Comparison of ENCODE assay signal across 1 cellular context in the genomic region with DNA sequence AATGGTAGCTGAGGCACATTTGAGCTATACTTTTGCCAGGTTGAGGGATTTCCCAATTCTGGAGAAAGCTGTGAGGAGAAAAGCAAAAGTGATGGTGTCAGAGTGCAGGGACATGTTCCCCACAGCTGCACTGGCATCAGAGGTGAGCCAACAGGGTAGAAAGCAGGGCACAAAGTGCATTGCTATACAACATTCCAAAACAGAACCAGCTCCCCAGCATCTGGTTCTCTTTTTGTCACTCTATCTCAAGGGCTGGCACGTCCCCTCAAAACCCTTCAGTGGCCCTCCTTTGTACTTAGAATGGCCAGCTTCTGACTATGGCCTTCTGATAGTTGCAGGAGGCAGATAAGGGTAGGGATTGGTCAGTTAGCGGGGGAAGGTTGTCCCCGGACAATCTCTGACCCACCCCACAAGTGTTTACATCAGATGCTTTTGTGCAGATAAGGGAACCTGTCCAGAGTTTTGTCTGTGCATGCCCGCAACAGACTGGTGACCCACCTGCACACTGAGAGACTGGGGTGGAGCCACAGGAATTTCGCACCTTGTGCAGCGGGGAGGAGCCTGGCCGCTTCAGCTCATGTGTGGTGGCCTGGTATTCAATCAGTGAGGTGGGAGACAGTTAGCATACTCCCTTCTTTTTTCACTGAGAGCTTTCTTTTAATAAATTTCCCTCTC.
A peak's percentile ranks its signal among the peaks of the same experiment; 100 is the strongest.
TF ChIP-seq lines count a peak whose summit lies in the region.

No MANE protein-coding gene starts in this region.

TF ChIP-seq in HepG2, 621 proteins besides CTCF, POLR2A, EP300 and RAD21 (continued from another document and continues in another):
- no peak; the same call in 1 of the 2 replicates for TF ChIP-seq MED13 (CRISPR knock-in tag; IDR thresholded peaks at IDR 0.05)
- TF ChIP-seq TCF7L2 (IDR thresholded peaks at IDR 0.05; ENCODE audit: low read depth, low read length): no peak
- TF ChIP-seq ZNF782 (CRISPR knock-in tag; IDR thresholded peaks at IDR 0.05; ENCODE audit: borderline replicate concordance): no peak
- TF ChIP-seq, protein P1, sequence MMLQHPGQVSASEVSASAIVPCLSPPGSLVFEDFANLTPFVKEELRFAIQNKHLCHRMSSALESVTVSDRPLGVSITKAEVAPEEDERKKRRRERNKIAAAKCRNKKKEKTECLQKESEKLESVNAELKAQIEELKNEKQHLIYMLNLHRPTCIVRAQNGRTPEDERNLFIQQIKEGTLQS (CRISPR knock-in tag; IDR thresholded peaks at IDR 0.05): no peak
- TF ChIP-seq HMG20A (CRISPR knock-in tag; IDR thresholded peaks at IDR 0.05; ENCODE audit: borderline replicate concordance): 0 out of 2 replicates have a peak, but pooled peaks have one; percentile 14
- TF ChIP-seq, protein P2, sequence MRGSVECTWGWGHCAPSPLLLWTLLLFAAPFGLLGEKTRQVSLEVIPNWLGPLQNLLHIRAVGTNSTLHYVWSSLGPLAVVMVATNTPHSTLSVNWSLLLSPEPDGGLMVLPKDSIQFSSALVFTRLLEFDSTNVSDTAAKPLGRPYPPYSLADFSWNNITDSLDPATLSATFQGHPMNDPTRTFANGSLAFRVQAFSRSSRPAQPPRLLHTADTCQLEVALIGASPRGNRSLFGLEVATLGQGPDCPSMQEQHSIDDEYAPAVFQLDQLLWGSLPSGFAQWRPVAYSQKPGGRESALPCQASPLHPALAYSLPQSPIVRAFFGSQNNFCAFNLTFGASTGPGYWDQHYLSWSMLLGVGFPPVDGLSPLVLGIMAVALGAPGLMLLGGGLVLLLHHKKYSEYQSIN (CRISPR knock-in tag; IDR thresholded peaks at IDR 0.05; ENCODE audit: borderline replicate concordance): no peak
- no peak for TF ChIP-seq ETV5 (CRISPR knock-in tag; IDR thresholded peaks at IDR 0.05; ENCODE audit: borderline replicate concordance)
- TF ChIP-seq MLLT10 (CRISPR knock-in tag; IDR thresholded peaks at IDR 0.05): no peak
- TF ChIP-seq KDM1A (CRISPR knock-in tag; IDR thresholded peaks at IDR 0.05): no peak
- no peak for TF ChIP-seq ARHGAP35 (CRISPR knock-in tag; IDR thresholded peaks at IDR 0.05; ENCODE audit: borderline replicate concordance)
- no peak for TF ChIP-seq TCF12 (IDR thresholded peaks at IDR 0.05)
- TF ChIP-seq TCF12 (CRISPR knock-in tag; IDR thresholded peaks at IDR 0.05): no peak
- TF ChIP-seq SOX13 (IDR thresholded peaks at IDR 0.05): no peak
- TF ChIP-seq SOX13 (CRISPR knock-in tag; conservative IDR thresholded peaks at IDR 0.05 in 1 of 2, IDR thresholded peaks at IDR 0.05 in 1 of 2): peak in 1 of 2 experiments; percentile 76; a peak in 2 of 4 replicates
- 0 out of 2 replicates have a peak, but pooled peaks have one; percentile 34 for TF ChIP-seq CEBPG (CRISPR knock-in tag; IDR thresholded peaks at IDR 0.05)
- 0 out of 2 replicates have a peak, but pooled peaks have one; percentile 34 for TF ChIP-seq MIER3 (CRISPR knock-in tag; IDR thresholded peaks at IDR 0.05; ENCODE audit: borderline replicate concordance)
- peak; percentile 97 for TF ChIP-seq ZBTB38 (CRISPR knock-in tag; IDR thresholded peaks at IDR 0.05)
- no peak for TF ChIP-seq SALL2 (CRISPR knock-in tag; IDR thresholded peaks at IDR 0.05)
- no peak for TF ChIP-seq NBN (conservative IDR thresholded peaks at IDR 0.05)
- no peak; the same call in 1 of the 2 replicates for TF ChIP-seq ZNF768 (CRISPR knock-in tag; IDR thresholded peaks at IDR 0.05)
- TF ChIP-seq, protein P3, sequence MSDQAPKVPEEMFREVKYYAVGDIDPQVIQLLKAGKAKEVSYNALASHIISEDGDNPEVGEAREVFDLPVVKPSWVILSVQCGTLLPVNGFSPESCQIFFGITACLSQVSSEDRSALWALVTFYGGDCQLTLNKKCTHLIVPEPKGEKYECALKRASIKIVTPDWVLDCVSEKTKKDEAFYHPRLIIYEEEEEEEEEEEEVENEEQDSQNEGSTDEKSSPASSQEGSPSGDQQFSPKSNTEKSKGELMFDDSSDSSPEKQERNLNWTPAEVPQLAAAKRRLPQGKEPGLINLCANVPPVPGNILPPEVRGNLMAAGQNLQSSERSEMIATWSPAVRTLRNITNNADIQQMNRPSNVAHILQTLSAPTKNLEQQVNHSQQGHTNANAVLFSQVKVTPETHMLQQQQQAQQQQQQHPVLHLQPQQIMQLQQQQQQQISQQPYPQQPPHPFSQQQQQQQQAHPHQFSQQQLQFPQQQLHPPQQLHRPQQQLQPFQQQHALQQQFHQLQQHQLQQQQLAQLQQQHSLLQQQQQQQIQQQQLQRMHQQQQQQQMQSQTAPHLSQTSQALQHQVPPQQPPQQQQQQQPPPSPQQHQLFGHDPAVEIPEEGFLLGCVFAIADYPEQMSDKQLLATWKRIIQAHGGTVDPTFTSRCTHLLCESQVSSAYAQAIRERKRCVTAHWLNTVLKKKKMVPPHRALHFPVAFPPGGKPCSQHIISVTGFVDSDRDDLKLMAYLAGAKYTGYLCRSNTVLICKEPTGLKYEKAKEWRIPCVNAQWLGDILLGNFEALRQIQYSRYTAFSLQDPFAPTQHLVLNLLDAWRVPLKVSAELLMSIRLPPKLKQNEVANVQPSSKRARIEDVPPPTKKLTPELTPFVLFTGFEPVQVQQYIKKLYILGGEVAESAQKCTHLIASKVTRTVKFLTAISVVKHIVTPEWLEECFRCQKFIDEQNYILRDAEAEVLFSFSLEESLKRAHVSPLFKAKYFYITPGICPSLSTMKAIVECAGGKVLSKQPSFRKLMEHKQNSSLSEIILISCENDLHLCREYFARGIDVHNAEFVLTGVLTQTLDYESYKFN (CRISPR knock-in tag; conservative IDR thresholded peaks at IDR 0.05): peak; percentile 37; the same call in 1 of the 2 replicates
- TF ChIP-seq SMARCC2 (IDR thresholded peaks at IDR 0.05): no peak
- TF ChIP-seq TEAD2 (CRISPR knock-in tag; IDR thresholded peaks at IDR 0.05): no peak
- TF ChIP-seq ZNF501 (CRISPR knock-in tag; IDR thresholded peaks at IDR 0.05): no peak
- TF ChIP-seq, protein P4, sequence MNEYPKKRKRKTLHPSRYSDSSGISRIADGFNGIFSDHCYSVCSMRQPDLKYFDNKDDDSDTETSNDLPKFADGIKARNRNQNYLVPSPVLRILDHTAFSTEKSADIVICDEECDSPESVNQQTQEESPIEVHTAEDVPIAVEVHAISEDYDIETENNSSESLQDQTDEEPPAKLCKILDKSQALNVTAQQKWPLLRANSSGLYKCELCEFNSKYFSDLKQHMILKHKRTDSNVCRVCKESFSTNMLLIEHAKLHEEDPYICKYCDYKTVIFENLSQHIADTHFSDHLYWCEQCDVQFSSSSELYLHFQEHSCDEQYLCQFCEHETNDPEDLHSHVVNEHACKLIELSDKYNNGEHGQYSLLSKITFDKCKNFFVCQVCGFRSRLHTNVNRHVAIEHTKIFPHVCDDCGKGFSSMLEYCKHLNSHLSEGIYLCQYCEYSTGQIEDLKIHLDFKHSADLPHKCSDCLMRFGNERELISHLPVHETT (CRISPR knock-in tag; conservative IDR thresholded peaks at IDR 0.05): no peak
- TF ChIP-seq, protein P5, sequence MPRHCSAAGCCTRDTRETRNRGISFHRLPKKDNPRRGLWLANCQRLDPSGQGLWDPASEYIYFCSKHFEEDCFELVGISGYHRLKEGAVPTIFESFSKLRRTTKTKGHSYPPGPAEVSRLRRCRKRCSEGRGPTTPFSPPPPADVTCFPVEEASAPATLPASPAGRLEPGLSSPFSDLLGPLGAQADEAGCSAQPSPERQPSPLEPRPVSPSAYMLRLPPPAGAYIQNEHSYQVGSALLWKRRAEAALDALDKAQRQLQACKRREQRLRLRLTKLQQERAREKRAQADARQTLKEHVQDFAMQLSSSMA (CRISPR knock-in tag; IDR thresholded peaks at IDR 0.05): 0 out of 2 replicates have a peak, but pooled peaks have one; percentile 27
- TF ChIP-seq MXD4 (CRISPR knock-in tag; IDR thresholded peaks at IDR 0.05): peak; percentile 22; the same call in 1 of the 2 replicates
- TF ChIP-seq, protein P6, sequence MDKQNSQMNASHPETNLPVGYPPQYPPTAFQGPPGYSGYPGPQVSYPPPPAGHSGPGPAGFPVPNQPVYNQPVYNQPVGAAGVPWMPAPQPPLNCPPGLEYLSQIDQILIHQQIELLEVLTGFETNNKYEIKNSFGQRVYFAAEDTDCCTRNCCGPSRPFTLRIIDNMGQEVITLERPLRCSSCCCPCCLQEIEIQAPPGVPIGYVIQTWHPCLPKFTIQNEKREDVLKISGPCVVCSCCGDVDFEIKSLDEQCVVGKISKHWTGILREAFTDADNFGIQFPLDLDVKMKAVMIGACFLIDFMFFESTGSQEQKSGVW (CRISPR knock-in tag; IDR thresholded peaks at IDR 0.05; ENCODE audit: borderline replicate concordance): no peak
- TF ChIP-seq MAZ (IDR thresholded peaks at IDR 0.05; ENCODE audit: borderline replicate concordance, low read depth, low read length): no peak
- no peak for TF ChIP-seq MAZ (CRISPR knock-in tag; IDR thresholded peaks at IDR 0.05; ENCODE audit: low read depth)
- TF ChIP-seq NR3C1 (CRISPR knock-in tag; IDR thresholded peaks at IDR 0.05): no peak
- no peak for TF ChIP-seq ZBTB46 (CRISPR knock-in tag; IDR thresholded peaks at IDR 0.05; ENCODE audit: borderline replicate concordance)
- peak; percentile 48; the same call in 1 of the 2 replicates for TF ChIP-seq ERF (CRISPR knock-in tag; IDR thresholded peaks at IDR 0.05)
- no peak for TF ChIP-seq ZNF276 (CRISPR knock-in tag; IDR thresholded peaks at IDR 0.05; ENCODE audit: low read depth)
- TF ChIP-seq ZNF205 (CRISPR knock-in tag; IDR thresholded peaks at IDR 0.05): peak; percentile 23; the same call in 1 of the 2 replicates
- TF ChIP-seq ZNF224 (CRISPR knock-in tag; IDR thresholded peaks at IDR 0.05): no peak
- no peak for TF ChIP-seq FLYWCH1 (CRISPR knock-in tag; IDR thresholded peaks at IDR 0.05)
- no peak for TF ChIP-seq POLR2AphosphoS5 (IDR thresholded peaks at IDR 0.05; ENCODE audit: low read depth, low read length)
- TF ChIP-seq BCL3 (CRISPR knock-in tag; IDR thresholded peaks at IDR 0.05): no peak
- TF ChIP-seq MTF2 (CRISPR knock-in tag; IDR thresholded peaks at IDR 0.05; ENCODE audit: borderline replicate concordance): no peak
- no peak for TF ChIP-seq ZNF75D (CRISPR knock-in tag; IDR thresholded peaks at IDR 0.05; ENCODE audit: borderline replicate concordance)
- TF ChIP-seq BRCA1 (CRISPR knock-in tag; IDR thresholded peaks at IDR 0.05): no peak
- TF ChIP-seq CBFB (CRISPR knock-in tag; IDR thresholded peaks at IDR 0.05): no peak
- TF ChIP-seq GFI1 (CRISPR knock-in tag; IDR thresholded peaks at IDR 0.05; ENCODE audit: borderline replicate concordance): 0 out of 2 replicates have a peak, but pooled peaks have one; percentile 14
- TF ChIP-seq ZGPAT (CRISPR knock-in tag; IDR thresholded peaks at IDR 0.05): no peak
- TF ChIP-seq U2AF2 (IDR thresholded peaks at IDR 0.05; ENCODE audit: low read depth, low read length): no peak
- no peak for TF ChIP-seq HDAC6 (IDR thresholded peaks at IDR 0.05; ENCODE audit: low read depth, low read length)
- no peak for TF ChIP-seq REL (CRISPR knock-in tag; conservative IDR thresholded peaks at IDR 0.05)
- no peak for TF ChIP-seq DNMT1 (CRISPR knock-in tag; IDR thresholded peaks at IDR 0.05)
- TF ChIP-seq SSRP1 (CRISPR knock-in tag; IDR thresholded peaks at IDR 0.05): no peak
